In the genomic region with DNA sequence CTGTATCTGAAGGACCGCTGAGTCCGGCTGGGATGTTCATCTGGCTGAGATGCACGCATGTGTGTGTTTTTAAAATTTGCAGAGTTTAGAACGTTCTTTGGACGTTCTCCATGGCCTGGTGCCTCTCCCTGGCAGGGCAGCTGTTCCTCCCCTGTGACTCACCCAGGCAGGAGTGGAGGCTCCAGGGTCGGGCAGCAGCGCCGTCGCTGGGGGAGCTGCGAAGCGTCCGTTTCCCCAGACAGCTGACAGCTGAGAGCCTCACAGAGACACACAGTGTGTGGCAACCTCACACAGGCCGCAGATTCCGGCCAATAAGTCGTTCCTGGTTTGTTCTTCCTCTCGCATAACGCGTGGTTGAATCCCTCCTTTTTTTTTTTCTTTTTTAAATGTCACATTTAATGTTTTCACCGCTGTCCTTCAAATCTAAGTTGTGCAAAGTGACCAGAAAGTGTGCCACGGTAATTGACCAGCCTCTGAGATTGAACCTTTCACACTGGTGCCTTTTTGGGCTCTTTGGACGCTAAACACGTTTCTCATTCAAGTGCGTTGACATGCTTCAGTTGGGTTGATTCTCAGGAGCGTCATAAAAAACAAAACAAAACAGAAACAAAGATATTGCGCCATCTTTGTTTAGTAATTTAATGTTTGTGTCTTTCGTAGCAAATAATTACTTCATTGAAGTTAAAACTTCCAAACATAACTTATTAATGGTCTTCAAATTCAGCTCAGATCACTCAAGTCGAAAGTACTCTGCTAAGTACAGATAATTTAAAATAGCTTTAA, we compare ENCODE assay signal across 8 cellular contexts.
DNase-seq lines count a peak whose midpoint lies in the region; ATAC-seq and TF ChIP-seq lines count a peak whose summit lies in the region.

No MANE protein-coding gene starts in this region.

- peak; percentile 68 for TF ChIP-seq CTCF in fibroblast of the aortic adventitia (IDR thresholded peaks at IDR 0.05; ENCODE audit: insufficient read depth, low read length)
- TF ChIP-seq CTCF in omental fat pad (IDR thresholded peaks at IDR 0.05), result no peak

- DNase-seq in Ammon's horn (ENCODE audit: low spot score) (peak; percentile 92), NOMO-1 treated with dmso at 0.1 percent for 144 hours (lab: John Stamatoyannopoulos, UW; ENCODE audit: unreplicated experiment) (peak; percentile 67), fibroblast of the aortic adventitia (ENCODE audit: low read depth) (peak; percentile 87), omental fat pad (ENCODE audit: low spot score) (no peak), RPMI8226 (no peak), SK-N-DZ (ENCODE audit: low spot score) (no peak), NCI-H128 (lab: John Stamatoyannopoulos, UW; ENCODE audit: unreplicated experiment) (no peak)

- H3K4me3 ChIP-seq in fibroblast of the aortic adventitia (ENCODE audit: low read depth, low read length), result no peak overlapping the region

- ATAC-seq in omental fat pad (ENCODE audit: low FRiP score), result peak; percentile 96
- ATAC-seq in GM21786 (IDR thresholded peaks at IDR 0.05; ENCODE audit: unreplicated experiment), result no peak

Comparison
In these comparisons a context has a peak if more than half of its experiments do, and no peak if none do; other contexts are left out.
1. DNase-seq: peak in Ammon's horn (single experiment), NOMO-1 treated with dmso at 0.1 percent for 144 hours (single experiment) and fibroblast of the aortic adventitia (single experiment); none in omental fat pad (single experiment), RPMI8226 (single experiment), SK-N-DZ (single experiment) and NCI-H128 (single experiment).